Comparison of ENCODE assay signal across 1 cellular context in genomic region chr19:49808762-49809154, GRCh38.
TF ChIP-seq lines count a peak whose summit lies in the region.

No MANE protein-coding gene starts in this region.

TF ChIP-seq in HepG2, 621 proteins besides CTCF, POLR2A, EP300 and RAD21 (continued from another document):
- TF ChIP-seq SP1 (IDR thresholded peaks at IDR 0.05) (no peak), SP1 (CRISPR knock-in tag; IDR thresholded peaks at IDR 0.05) (no peak; the same call in 1 of the 2 replicates), RNF2 (conservative IDR thresholded peaks at IDR 0.05; ENCODE audit: low read depth) (no peak), ZNF780A (CRISPR knock-in tag; IDR thresholded peaks at IDR 0.05) (no peak), NR3C1 (CRISPR knock-in tag; IDR thresholded peaks at IDR 0.05) (no peak), SOX13 (IDR thresholded peaks at IDR 0.05) (no peak), SOX13 (CRISPR knock-in tag; conservative IDR thresholded peaks at IDR 0.05 in 1 of 2, IDR thresholded peaks at IDR 0.05 in 1 of 2) (no peak), TBX2 (CRISPR knock-in tag; IDR thresholded peaks at IDR 0.05; ENCODE audit: borderline replicate concordance) (no peak), HIVEP1 (CRISPR knock-in tag; IDR thresholded peaks at IDR 0.05) (no peak), ZNF275 (CRISPR knock-in tag; IDR thresholded peaks at IDR 0.05; ENCODE audit: borderline replicate concordance) (no peak), ZNF614 (CRISPR knock-in tag; IDR thresholded peaks at IDR 0.05; ENCODE audit: borderline replicate concordance) (no peak), JUN (CRISPR knock-in tag; IDR thresholded peaks at IDR 0.05) (no peak), ZKSCAN8 (CRISPR knock-in tag; IDR thresholded peaks at IDR 0.05; ENCODE audit: borderline replicate concordance) (no peak), NR2C2 (CRISPR knock-in tag; IDR thresholded peaks at IDR 0.05; ENCODE audit: borderline replicate concordance) (no peak), RBM39 (IDR thresholded peaks at IDR 0.05; ENCODE audit: low read depth, low read length, poor library complexity, severe bottlenecking) (peak; percentile 22), SP5 (CRISPR knock-in tag; IDR thresholded peaks at IDR 0.05; ENCODE audit: borderline replicate concordance, low read depth) (peak; percentile 22; the same call in 1 of the 2 replicates), ZNF883 (CRISPR knock-in tag; IDR thresholded peaks at IDR 0.05; ENCODE audit: not compliant biosample characterization) (no peak), NPAS2 (CRISPR knock-in tag; IDR thresholded peaks at IDR 0.05; ENCODE audit: borderline replicate concordance) (no peak), ZBTB14 (CRISPR knock-in tag; IDR thresholded peaks at IDR 0.05) (no peak), ZSCAN25 (CRISPR knock-in tag; IDR thresholded peaks at IDR 0.05) (peak; percentile 31)
- TF ChIP-seq, protein P1, sequence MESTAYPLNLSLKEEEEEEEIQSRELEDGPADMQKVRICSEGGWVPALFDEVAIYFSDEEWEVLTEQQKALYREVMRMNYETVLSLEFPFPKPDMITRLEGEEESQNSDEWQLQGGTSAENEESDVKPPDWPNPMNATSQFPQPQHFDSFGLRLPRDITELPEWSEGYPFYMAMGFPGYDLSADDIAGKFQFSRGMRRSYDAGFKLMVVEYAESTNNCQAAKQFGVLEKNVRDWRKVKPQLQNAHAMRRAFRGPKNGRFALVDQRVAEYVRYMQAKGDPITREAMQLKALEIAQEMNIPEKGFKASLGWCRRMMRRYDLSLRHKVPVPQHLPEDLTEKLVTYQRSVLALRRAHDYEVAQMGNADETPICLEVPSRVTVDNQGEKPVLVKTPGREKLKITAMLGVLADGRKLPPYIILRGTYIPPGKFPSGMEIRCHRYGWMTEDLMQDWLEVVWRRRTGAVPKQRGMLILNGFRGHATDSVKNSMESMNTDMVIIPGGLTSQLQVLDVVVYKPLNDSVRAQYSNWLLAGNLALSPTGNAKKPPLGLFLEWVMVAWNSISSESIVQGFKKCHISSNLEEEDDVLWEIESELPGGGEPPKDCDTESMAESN (CRISPR knock-in tag; conservative IDR thresholded peaks at IDR 0.05) = no peak
- TF ChIP-seq, protein P2, sequence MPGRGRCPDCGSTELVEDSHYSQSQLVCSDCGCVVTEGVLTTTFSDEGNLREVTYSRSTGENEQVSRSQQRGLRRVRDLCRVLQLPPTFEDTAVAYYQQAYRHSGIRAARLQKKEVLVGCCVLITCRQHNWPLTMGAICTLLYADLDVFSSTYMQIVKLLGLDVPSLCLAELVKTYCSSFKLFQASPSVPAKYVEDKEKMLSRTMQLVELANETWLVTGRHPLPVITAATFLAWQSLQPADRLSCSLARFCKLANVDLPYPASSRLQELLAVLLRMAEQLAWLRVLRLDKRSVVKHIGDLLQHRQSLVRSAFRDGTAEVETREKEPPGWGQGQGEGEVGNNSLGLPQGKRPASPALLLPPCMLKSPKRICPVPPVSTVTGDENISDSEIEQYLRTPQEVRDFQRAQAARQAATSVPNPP (CRISPR knock-in tag; IDR thresholded peaks at IDR 0.05) = no peak
- TF ChIP-seq, protein P3, sequence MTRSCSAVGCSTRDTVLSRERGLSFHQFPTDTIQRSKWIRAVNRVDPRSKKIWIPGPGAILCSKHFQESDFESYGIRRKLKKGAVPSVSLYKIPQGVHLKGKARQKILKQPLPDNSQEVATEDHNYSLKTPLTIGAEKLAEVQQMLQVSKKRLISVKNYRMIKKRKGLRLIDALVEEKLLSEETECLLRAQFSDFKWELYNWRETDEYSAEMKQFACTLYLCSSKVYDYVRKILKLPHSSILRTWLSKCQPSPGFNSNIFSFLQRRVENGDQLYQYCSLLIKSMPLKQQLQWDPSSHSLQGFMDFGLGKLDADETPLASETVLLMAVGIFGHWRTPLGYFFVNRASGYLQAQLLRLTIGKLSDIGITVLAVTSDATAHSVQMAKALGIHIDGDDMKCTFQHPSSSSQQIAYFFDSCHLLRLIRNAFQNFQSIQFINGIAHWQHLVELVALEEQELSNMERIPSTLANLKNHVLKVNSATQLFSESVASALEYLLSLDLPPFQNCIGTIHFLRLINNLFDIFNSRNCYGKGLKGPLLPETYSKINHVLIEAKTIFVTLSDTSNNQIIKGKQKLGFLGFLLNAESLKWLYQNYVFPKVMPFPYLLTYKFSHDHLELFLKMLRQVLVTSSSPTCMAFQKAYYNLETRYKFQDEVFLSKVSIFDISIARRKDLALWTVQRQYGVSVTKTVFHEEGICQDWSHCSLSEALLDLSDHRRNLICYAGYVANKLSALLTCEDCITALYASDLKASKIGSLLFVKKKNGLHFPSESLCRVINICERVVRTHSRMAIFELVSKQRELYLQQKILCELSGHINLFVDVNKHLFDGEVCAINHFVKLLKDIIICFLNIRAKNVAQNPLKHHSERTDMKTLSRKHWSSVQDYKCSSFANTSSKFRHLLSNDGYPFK (CRISPR knock-in tag; IDR thresholded peaks at IDR 0.05; ENCODE audit: borderline replicate concordance) = no peak
- TF ChIP-seq, protein P4, sequence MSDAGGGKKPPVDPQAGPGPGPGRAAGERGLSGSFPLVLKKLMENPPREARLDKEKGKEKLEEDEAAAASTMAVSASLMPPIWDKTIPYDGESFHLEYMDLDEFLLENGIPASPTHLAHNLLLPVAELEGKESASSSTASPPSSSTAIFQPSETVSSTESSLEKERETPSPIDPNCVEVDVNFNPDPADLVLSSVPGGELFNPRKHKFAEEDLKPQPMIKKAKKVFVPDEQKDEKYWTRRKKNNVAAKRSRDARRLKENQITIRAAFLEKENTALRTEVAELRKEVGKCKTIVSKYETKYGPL (CRISPR knock-in tag; IDR thresholded peaks at IDR 0.05) = no peak
- TF ChIP-seq, protein P5, sequence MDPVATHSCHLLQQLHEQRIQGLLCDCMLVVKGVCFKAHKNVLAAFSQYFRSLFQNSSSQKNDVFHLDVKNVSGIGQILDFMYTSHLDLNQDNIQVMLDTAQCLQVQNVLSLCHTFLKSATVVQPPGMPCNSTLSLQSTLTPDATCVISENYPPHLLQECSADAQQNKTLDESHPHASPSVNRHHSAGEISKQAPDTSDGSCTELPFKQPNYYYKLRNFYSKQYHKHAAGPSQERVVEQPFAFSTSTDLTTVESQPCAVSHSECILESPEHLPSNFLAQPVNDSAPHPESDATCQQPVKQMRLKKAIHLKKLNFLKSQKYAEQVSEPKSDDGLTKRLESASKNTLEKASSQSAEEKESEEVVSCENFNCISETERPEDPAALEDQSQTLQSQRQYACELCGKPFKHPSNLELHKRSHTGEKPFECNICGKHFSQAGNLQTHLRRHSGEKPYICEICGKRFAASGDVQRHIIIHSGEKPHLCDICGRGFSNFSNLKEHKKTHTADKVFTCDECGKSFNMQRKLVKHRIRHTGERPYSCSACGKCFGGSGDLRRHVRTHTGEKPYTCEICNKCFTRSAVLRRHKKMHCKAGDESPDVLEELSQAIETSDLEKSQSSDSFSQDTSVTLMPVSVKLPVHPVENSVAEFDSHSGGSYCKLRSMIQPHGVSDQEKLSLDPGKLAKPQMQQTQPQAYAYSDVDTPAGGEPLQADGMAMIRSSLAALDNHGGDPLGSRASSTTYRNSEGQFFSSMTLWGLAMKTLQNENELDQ (CRISPR knock-in tag; IDR thresholded peaks at IDR 0.05; ENCODE audit: borderline replicate concordance) = no peak
